13 cellular contexts compared by ENCODE assay signal in genomic region chr19:38434549-38435051, GRCh38. TPM values are rescaled to one million over a fixed set of nuclear protein-coding genes. Genes with fewer than 3 reads are reported as not detected.
A peak's percentile ranks its signal among the peaks of the same experiment; 100 is the strongest.
DNase-seq lines count a peak whose midpoint lies in the region; ATAC-seq and TF ChIP-seq lines count a peak whose summit lies in the region.
"Had no signal": no experiment of that assay in that cellular context is flagged by ENCODE, and none has a peak within 500 bp of the region (broad histone marks: within the 10 kb centered on the region; RNA-seq: fewer than 3 reads in every experiment).

No MANE protein-coding gene starts in this region.

- no peaks in the 10 kb centered on the region for H3K36me3 Mint-ChIP-seq in neural progenitor cell

- no peak overlapping the region for H3K9ac ChIP-seq in neural progenitor cell

- peak overlapping the region; percentile 83 for H3K4me3 Mint-ChIP-seq in neural progenitor cell

- TF ChIP-seq CTCF in neural progenitor cell (IDR thresholded peaks at IDR 0.05) (no peak), ascending aorta (IDR thresholded peaks at IDR 0.05) (no peak), GM20000 (IDR thresholded peaks at IDR 0.05; ENCODE audit: extremely low read depth, missing control alignments) (no peak)

- peaks cover 17% of the 10 kb centered on the region for H3K4me1 ChIP-seq in neural progenitor cell
- H3K4me1 ChIP-seq in ascending aorta = no peaks in the 10 kb centered on the region

- H3K9me3 Mint-ChIP-seq in neural progenitor cell = no peaks in the 10 kb centered on the region

- no peak overlapping the region for H3K27ac ChIP-seq in neural progenitor cell
- H3K27ac ChIP-seq in ascending aorta = no peak overlapping the region
- H3K27ac ChIP-seq: tibial artery had no signal

- no peaks in the 10 kb centered on the region for H3K9me3 ChIP-seq in neural progenitor cell (ENCODE audit: low read depth)
- no peaks in the 10 kb centered on the region for H3K9me3 ChIP-seq in ascending aorta
- H3K9me3 ChIP-seq: tibial artery had no signal

- H2AFZ ChIP-seq in neural progenitor cell (replicated peaks) = no peak overlapping the region

- H4K20me1 ChIP-seq in neural progenitor cell (ENCODE audit: low read depth) = peaks cover 4% of the 10 kb centered on the region

- H3K4me3 ChIP-seq in neural progenitor cell = peak overlapping the region; percentile 42
- peak overlapping the region in 1 of 2 donors; percentile 12 for H3K4me3 ChIP-seq in ascending aorta

- H3K4me1 Mint-ChIP-seq in neural progenitor cell = peaks cover 14% of the 10 kb centered on the region

- peak in 9 of 14 donors; percentile 6 to 67 (median 28) for DNase-seq in C1 segment of cervical spinal cord (lab: John Stamatoyannopoulos, UW)
- peak; percentile 14 for DNase-seq in NCI-H69 (lab: John Stamatoyannopoulos, UW)
- DNase-seq in head of caudate nucleus = peak in 35 of 42 donors; percentile 4 to 65 (median 37)
- peak; percentile 94 for DNase-seq in neural progenitor cell (ENCODE audit: low spot score)
- DNase-seq in ascending aorta (ENCODE audit: low spot score in 2 of 2) = no peak
- no peak for DNase-seq in GM20000 (ENCODE audit: low spot score)
- DNase-seq: islet precursor cell, NCI-H1105, NCI-H526 had no signal

- H3K27me3 ChIP-seq in neural progenitor cell (no peaks in the 10 kb centered on the region), ascending aorta (peaks cover 9% of the 10 kb centered on the region)

- ATAC-seq in HG02938 (IDR thresholded peaks at IDR 0.05; ENCODE audit: unreplicated experiment) = no peak
- no peak for ATAC-seq in GM21423 (IDR thresholded peaks at IDR 0.05; ENCODE audit: unreplicated experiment)

- peak overlapping the region; percentile 83 for H3K4me2 ChIP-seq in neural progenitor cell

- peaks cover 34% of the 10 kb centered on the region for H3F3A ChIP-seq in neural progenitor cell (ENCODE audit: low read depth)

- no peak overlapping the region for H3K27ac Mint-ChIP-seq in neural progenitor cell

- peaks cover 5% of the 10 kb centered on the region for H3K27me3 Mint-ChIP-seq in neural progenitor cell (ENCODE audit: insufficient read depth, low read depth)

- H3K79me2 ChIP-seq in neural progenitor cell (ENCODE audit: low read depth) = no peaks in the 10 kb centered on the region

- H3K36me3 ChIP-seq in neural progenitor cell = no peaks in the 10 kb centered on the region
- H3K36me3 ChIP-seq in ascending aorta = no peaks in the 10 kb centered on the region
- H3K36me3 ChIP-seq: tibial artery had no signal

- intact Hi-C loops in head of caudate nucleus (cut with DNase I) (no loop called here), ascending aorta (cut with DNase I) (no loop called here)

RNA-seq across cellular contexts. Expression of gene RYR1, which starts 1.1 kb away (rescaled TPM):
- total RNA-seq in neural progenitor cell (ENCODE audit: low replicate concordance) = 0.60 and 2.2 TPM in 2 replicates
- total RNA-seq in ascending aorta = 1.5 TPM

RNA-seq across cellular contexts. Expression of gene RASGRP4, which starts 8.6 kb away (rescaled TPM):
- total RNA-seq in neural progenitor cell (ENCODE audit: low replicate concordance) (0.09 TPM in 1 of 2 replicates, not detected in the other), ascending aorta (0.64 TPM)
- total RNA-seq: epithelial cell of proximal tubule had no signal

RNA-seq across cellular contexts. Expression of gene FAM98C, which starts 31.7 kb away (rescaled TPM):
- total RNA-seq in neural progenitor cell (ENCODE audit: low replicate concordance) (3.5 and 13.2 TPM in 2 replicates), ascending aorta (11.1 TPM)

RNA-seq across cellular contexts. Expression of gene SPRED3, which starts 46.1 kb away (rescaled TPM):
- total RNA-seq in neural progenitor cell (ENCODE audit: low replicate concordance) (0.99 and 4.6 TPM in 2 replicates), ascending aorta (18.3 TPM)

RNA-seq across cellular contexts. Expression of gene GGN, which starts 46.8 kb away (rescaled TPM):
- total RNA-seq in neural progenitor cell (ENCODE audit: low replicate concordance) = 1.0 TPM in 1 of 2 replicates, not detected in the other
- total RNA-seq in ascending aorta = 46.9 TPM

Comparison
In these comparisons a context has a peak if more than half of its experiments do, and no peak if none do; other contexts are left out.
1. DNase-seq: peak in C1 segment of cervical spinal cord (9 of 14), NCI-H69 (single experiment), head of caudate nucleus (35 of 42) and neural progenitor cell (single experiment); none in ascending aorta (0 of 2) and GM20000 (single experiment).